In the genomic region with DNA sequence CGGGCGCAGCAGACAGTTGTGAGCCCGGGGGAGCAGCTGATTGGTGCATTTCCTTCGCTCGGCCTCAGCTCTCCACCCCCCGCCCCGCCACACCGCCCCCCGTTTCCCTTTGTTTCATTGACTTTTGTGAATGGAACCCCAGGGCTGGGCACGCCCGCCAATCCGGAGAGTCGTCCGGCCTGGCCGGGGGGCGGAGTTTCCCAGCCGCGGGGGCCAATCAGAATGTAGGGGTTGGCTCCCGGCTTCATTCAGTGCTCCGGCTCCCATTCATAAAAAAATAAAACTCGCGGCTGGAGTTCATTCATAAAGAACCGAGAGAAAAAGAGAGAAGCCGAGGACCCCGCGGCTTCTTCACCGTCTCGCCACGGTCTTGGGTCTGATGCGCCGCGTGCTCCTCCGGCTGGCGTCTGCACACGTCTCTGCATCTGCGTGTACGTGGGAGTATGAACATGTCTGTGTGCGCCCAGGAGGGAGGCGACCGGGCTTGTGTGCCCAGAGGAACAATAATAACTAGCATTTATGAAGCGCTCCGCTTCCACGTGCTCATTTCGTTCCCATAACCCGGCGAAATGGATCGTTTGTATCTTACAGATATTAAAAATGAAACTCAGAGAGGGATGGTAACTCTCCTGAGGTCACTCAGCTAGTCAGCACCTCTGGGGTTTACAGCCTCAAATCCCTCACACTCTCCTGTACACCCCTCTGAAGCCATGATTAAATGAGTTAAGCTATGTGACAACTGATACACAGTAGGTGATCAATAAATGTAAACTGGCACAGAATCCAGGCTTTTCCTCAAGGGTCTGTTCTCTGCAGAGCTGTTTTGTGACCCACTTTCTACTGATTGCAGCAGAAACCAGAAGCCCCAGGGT, we compare ENCODE assay signal across 8 cellular contexts. TPM values are rescaled to one million over a fixed set of nuclear protein-coding genes. Genes with fewer than 3 reads are reported as not detected.
A peak's percentile ranks its signal among the peaks of the same experiment; 100 is the strongest.
DNase-seq lines count a peak whose midpoint lies in the region; ATAC-seq and TF ChIP-seq lines count a peak whose summit lies in the region.

A gene (minus strand): TSS at position 24 of the 872 bp plus-strand sequence. CDS start 723 bp downstream, outside the sequence.

- intact Hi-C loops in breast epithelium (cut with DNase I; ENCODE audit: low total_unique reads), result no loop called here

- no peak within 1 kb of the TSS for H3K27ac ChIP-seq in WERI-Rb-1
- peak within 1 kb of the TSS; percentile 82 to 84 for H3K27ac ChIP-seq in breast epithelium
- H3K27ac ChIP-seq in iPS-20b (ENCODE audit: low read length), result peak within 1 kb of the TSS; percentile 77
- no peak within 1 kb of the TSS for H3K27ac ChIP-seq in skeletal muscle tissue (ENCODE audit: low read depth, low read length)

- TF ChIP-seq CTCF in WERI-Rb-1 (IDR thresholded peaks at IDR 0.05; ENCODE audit: low read depth, low read length), result no peak
- no peak for TF ChIP-seq CTCF in breast epithelium (IDR thresholded peaks at IDR 0.05)

- H3K4me3 ChIP-seq in WERI-Rb-1 (ENCODE audit: low read depth, low read length), result peak within 1 kb of the TSS; percentile 49
- H3K4me3 ChIP-seq in breast epithelium, result peak within 1 kb of the TSS; percentile 40 to 83 (median 60)
- H3K4me3 ChIP-seq in iPS-20b (ENCODE audit: low read length), result peak within 1 kb of the TSS; percentile 87
- H3K4me3 ChIP-seq in skeletal muscle tissue (ENCODE audit: low read length in 3 of 3), result peak within 1 kb of the TSS; percentile 62 to 71 (median 65)

- TF ChIP-seq POLR2A in GM18505 (IDR thresholded peaks at IDR 0.05; ENCODE audit: borderline replicate concordance, extremely low read depth, insufficient read depth, insufficient read length) (no peak), breast epithelium (IDR thresholded peaks at IDR 0.05) (no peak)

- H3K9ac ChIP-seq in iPS-20b (ENCODE audit: low read depth, low read length), result peak within 1 kb of the TSS; percentile 95; the same call in 1 of the 2 replicates
- no peak within 1 kb of the TSS for H3K9ac ChIP-seq in skeletal muscle tissue (ENCODE audit: low read depth in 1 of 3, low read length in 3 of 3)

- H3K4me1 ChIP-seq in breast epithelium, result peaks cover 0 to 9% of the 10 kb centered on the region in 2 donors
- H3K4me1 ChIP-seq in iPS-20b (ENCODE audit: insufficient read depth, low read length), result peaks cover 50% of the 10 kb centered on the region
- peaks cover 8 to 16% (median 13%) of the 10 kb centered on the region in 3 donors for H3K4me1 ChIP-seq in skeletal muscle tissue (ENCODE audit: control insufficient read depth in 3 of 3, insufficient read depth in 3 of 3, low read length in 3 of 3)

- peak; percentile 87 for DNase-seq in NCI-H2171 (lab: John Stamatoyannopoulos, UW)
- peak; percentile 98 for DNase-seq in WERI-Rb-1
- peak; percentile 90 to 91 for DNase-seq in breast epithelium (ENCODE audit: low spot score in 2 of 2)
- no peak for DNase-seq in NK-92 (lab: John Stamatoyannopoulos, UW; ENCODE audit: unreplicated experiment)

- H3K9me3 ChIP-seq in WERI-Rb-1 (ENCODE audit: severe bottlenecking) (no peaks in the 10 kb centered on the region), breast epithelium (no peaks in the 10 kb centered on the region), iPS-20b (ENCODE audit: insufficient read depth, low read depth, low read length) (no peaks in the 10 kb centered on the region), skeletal muscle tissue (ENCODE audit: control insufficient read depth in 3 of 3, low read length in 3 of 3) (no peaks in the 10 kb centered on the region)

- H3K27me3 ChIP-seq in WERI-Rb-1 (ENCODE audit: insufficient read depth, low read depth, severe bottlenecking), result peaks cover 54% of the 10 kb centered on the region
- no peaks in the 10 kb centered on the region for H3K27me3 ChIP-seq in breast epithelium
- H3K27me3 ChIP-seq in iPS-20b (ENCODE audit: insufficient read depth, low read length), result peaks cover 18% of the 10 kb centered on the region
- peaks cover 17 to 30% (median 27%) of the 10 kb centered on the region in 3 donors for H3K27me3 ChIP-seq in skeletal muscle tissue (ENCODE audit: control insufficient read depth in 3 of 3, insufficient read depth in 3 of 3, low read length in 3 of 3)

- H3K36me3 ChIP-seq in WERI-Rb-1 (no peaks in the 10 kb centered on the region), breast epithelium (no peaks in the 10 kb centered on the region), iPS-20b (ENCODE audit: insufficient read depth, low read depth, low read length) (0 out of 2 replicates have a peak, but pooled peaks cover 5% of the 10 kb centered on the region), skeletal muscle tissue (ENCODE audit: control insufficient read depth in 3 of 3, insufficient read depth in 3 of 3, low read length in 3 of 3) (no peaks in the 10 kb centered on the region)

- ATAC-seq in GM18505 (IDR thresholded peaks at IDR 0.05; ENCODE audit: unreplicated experiment) (peak; percentile 84), HG03045 (IDR thresholded peaks at IDR 0.05; ENCODE audit: unreplicated experiment) (peak; percentile 69)

RNA-seq across cellular contexts. Expression of the gene that starts here (rescaled TPM):
- 1 to 10 TPM in 2 of 3 donors, not detected in 1; 2.0 to 2.9 TPM for total RNA-seq in breast epithelium
- 1.6 TPM for total RNA-seq in skeletal muscle tissue

Comparison
In these comparisons a context has a peak if more than half of its experiments do, and no peak if none do; other contexts are left out.
1. H3K27ac ChIP-seq: peak in breast epithelium (2 of 2) and iPS-20b (single experiment); none in WERI-Rb-1 (single experiment) and skeletal muscle tissue (single experiment).
2. Peak in every context shown above with its lines, with median percentiles within 50 percentile points of each other: H3K4me3 ChIP-seq.